In the genomic region with DNA sequence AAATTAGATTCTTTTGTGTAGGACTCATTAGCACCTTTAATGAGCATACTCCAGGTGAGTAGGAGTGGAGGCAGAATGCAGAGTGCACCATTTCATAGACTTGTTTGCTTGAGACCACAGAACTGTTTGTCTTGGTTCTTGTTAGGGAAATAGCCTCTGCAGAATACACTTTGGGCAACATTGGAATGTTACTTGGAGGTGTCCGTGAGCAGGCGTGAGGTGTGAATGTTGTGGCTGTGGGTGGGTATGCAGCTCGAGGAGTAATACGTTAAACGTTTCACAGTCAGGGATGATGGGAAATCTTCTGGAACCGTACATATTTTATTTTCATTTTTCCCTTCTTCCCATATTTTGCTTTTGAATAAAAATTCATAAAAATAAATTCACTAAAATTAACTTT, we compare ENCODE assay signal across 26 cellular contexts.
"Had no signal": no experiment of that assay in that cellular context is flagged by ENCODE, and none has a peak within 500 bp of the region (broad histone marks: within the 10 kb centered on the region; RNA-seq: fewer than 3 reads in every experiment).

No MANE protein-coding gene starts in this region.

- ATAC-seq: effector memory CD8-positive, alpha-beta T cell; esophagus mucosa; gastrocnemius medialis; heart right ventricle; left colon; left lobe of liver; left ventricle myocardium superior; mucosa of descending colon had no signal

- H3K9me3 ChIP-seq: colonic mucosa, esophagus squamous epithelium, gastrocnemius medialis, heart right ventricle, lower lobe of right lung, mucosa of descending colon had no signal

- H3K36me3 ChIP-seq: colonic mucosa had no signal

- DNase-seq: cerebellar nuclear complex; colonic mucosa; cortex of kidney; effector CD8-positive, alpha-beta T cell; effector memory CD8-positive, alpha-beta T cell; endodermal cell; erythroblast; esophagus squamous epithelium; foreskin fibroblast; foreskin melanocyte; gastrocnemius medialis; glutamatergic neuron; head of caudate nucleus; heart right ventricle; hypothalamus; immature natural killer cell; islet precursor cell; kidney; kidney glomerular epithelial cell; left colon; left ventricle myocardium superior; lower lobe of right lung; mucosa of descending colon had no signal

- H3K27me3 ChIP-seq: colonic mucosa, esophagus squamous epithelium, gastrocnemius medialis, heart right ventricle had no signal

- H3K4me1 ChIP-seq: colonic mucosa, esophagus squamous epithelium, heart right ventricle, lower lobe of right lung had no signal

- H3K27ac ChIP-seq: colonic mucosa, epithelial cell of prostate, esophagus squamous epithelium, gastrocnemius medialis, heart right ventricle, lower lobe of right lung had no signal

- H3K4me3 ChIP-seq: colonic mucosa, esophagus squamous epithelium, gastrocnemius medialis, heart right ventricle, lower lobe of right lung, mucosa of descending colon had no signal
